In the genomic region with DNA sequence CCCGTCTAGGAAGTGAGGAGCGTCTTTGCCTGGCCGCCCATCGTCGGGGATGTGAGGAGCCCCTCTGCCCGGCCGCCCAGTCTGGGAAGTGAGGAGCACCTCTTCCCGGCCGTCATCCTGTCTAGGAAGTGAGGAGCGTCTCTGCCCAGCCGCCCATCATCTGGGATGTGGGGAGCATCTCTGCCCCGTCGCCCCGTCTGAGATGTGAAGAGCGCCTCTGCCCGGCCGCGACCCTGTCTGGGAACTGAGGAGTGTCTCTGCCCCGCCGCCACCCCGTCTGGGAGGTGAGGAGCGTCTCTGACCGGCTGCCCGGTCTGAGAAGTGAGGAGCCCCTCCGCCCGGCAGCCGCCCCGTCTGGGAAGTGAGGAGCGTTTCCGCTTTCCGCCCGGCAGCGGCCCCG, we compare ENCODE assay signal across 9 cellular contexts. TPM values are rescaled to one million over a fixed set of nuclear protein-coding genes. Genes with fewer than 3 reads are reported as not detected.
"Had no signal": no experiment of that assay in that cellular context is flagged by ENCODE, and none has a peak within 500 bp of the region (broad histone marks: within the 10 kb centered on the region; RNA-seq: fewer than 3 reads in every experiment).

No MANE protein-coding gene starts in this region.

RNA-seq across cellular contexts. Expression of a gene that starts 47.4 kb away (rescaled TPM):
- total RNA-seq: LHCN-M2, MCF 10A, NCI-H460, OCI-LY7, PC-9, Right ventricle myocardium inferior, RPMI7951, SJCRH30, SK-MEL-5 had no signal
